ENCODE assay signal across 18 cellular contexts in genomic region chr2:164625378-164625971, GRCh38. TPM values are rescaled to one million over a fixed set of nuclear protein-coding genes. Genes with fewer than 3 reads are reported as not detected.
DNase-seq lines count a peak whose midpoint lies in the region; ATAC-seq and FAIRE-seq lines count a peak whose summit lies in the region.
"Had no signal": no experiment of that assay in that cellular context is flagged by ENCODE, and none has a peak within 500 bp of the region (broad histone marks: within the 10 kb centered on the region; RNA-seq: fewer than 3 reads in every experiment).

No MANE protein-coding gene starts in this region.

- H3K4me3 ChIP-seq in skeletal muscle satellite cell (ENCODE audit: low read length) = no peak overlapping the region
- H3K4me3 ChIP-seq: colonic mucosa, SJSA1 had no signal

- peak; percentile 49 for DNase-seq in GM04503 (ENCODE audit: low read depth)
- peak; percentile 71 for DNase-seq in RCC 7860 (ENCODE audit: low spot score)
- peak; percentile 67 for DNase-seq in fibroblast of gingiva (ENCODE audit: low read depth)
- DNase-seq in NCI-H2196 treated with DMSO at 0.1 percent for 48 hours (lab: John Stamatoyannopoulos, UW; ENCODE audit: unreplicated experiment) = no peak
- DNase-seq: activated CD4-positive, CD25-positive, alpha-beta regulatory T cell treated with anti-CD3 and anti-CD28 coated beads, Interleukin-2, amount 50 U/mL, for 72 hours; activated gamma-delta T cell; colonic mucosa; DMS53; head of caudate nucleus; Kasumi-1; naive thymus-derived CD4-positive, alpha-beta T cell; NCI-H1930; NCI-H524 had no signal

- peak overlapping the region; percentile 51 for H3K4me2 ChIP-seq in skeletal muscle satellite cell (ENCODE audit: low read length)

- no peaks in the 10 kb centered on the region for H3K36me3 ChIP-seq in skeletal muscle satellite cell (ENCODE audit: insufficient read depth, low read length)
- H3K36me3 ChIP-seq: colonic mucosa, SJSA1 had no signal

- no peaks in the 10 kb centered on the region for H3K27me3 ChIP-seq in skeletal muscle satellite cell (ENCODE audit: control insufficient read depth, insufficient read depth, low read length)
- H3K27me3 ChIP-seq: colonic mucosa had no signal

- H3K9ac ChIP-seq in skeletal muscle satellite cell (ENCODE audit: low read depth, low read length) = no peak overlapping the region

- H3K9me3 ChIP-seq in skeletal muscle satellite cell (replicated peaks; ENCODE audit: low read length) = no peaks in the 10 kb centered on the region
- H3K9me3 ChIP-seq: colonic mucosa, SJSA1 had no signal

- ATAC-seq in activated CD4-positive, CD25-positive, alpha-beta regulatory T cell treated with anti-CD3 and anti-CD28 coated beads, Interleukin-2, amount 50 U/mL, for 24 hours = no peak
- no peak for ATAC-seq in GM19467 (IDR thresholded peaks at IDR 0.05; ENCODE audit: unreplicated experiment)
- ATAC-seq: naive thymus-derived CD4-positive, alpha-beta T cell; stimulated activated effector memory CD8-positive, alpha-beta T cell treated with anti-CD3 and anti-CD28 coated beads, Interleukin-12 subunit alpha, Interleukin-12 subunit beta, amount 100 ng/mL, for 72 hours had no signal

- no peak for FAIRE-seq in RCC 7860 (lab: Jason Lieb, UNC)

- H3K4me1 ChIP-seq in skeletal muscle satellite cell (ENCODE audit: control insufficient read depth, insufficient read depth, low read length) = peaks cover 21% of the 10 kb centered on the region
- H3K4me1 ChIP-seq: colonic mucosa had no signal

RNA-seq across cellular contexts. Expression of gene GRB14, which starts 4.2 kb away (rescaled TPM):
- 4.6 and 5.6 TPM in 2 replicates for total RNA-seq in skeletal muscle satellite cell (2012; rRNA removed)
- total RNA-seq: naive thymus-derived CD4-positive, alpha-beta T cell; SJSA1 had no signal
